ENCODE assay signal across 13 cellular contexts in genomic region chr20:34979366-34980153, GRCh38. TPM values are rescaled to one million over a fixed set of nuclear protein-coding genes. Genes with fewer than 3 reads are reported as not detected.
DNase-seq lines count a peak whose midpoint lies in the region; ATAC-seq and TF ChIP-seq lines count a peak whose summit lies in the region.
"Had no signal": no experiment of that assay in that cellular context is flagged by ENCODE, and none has a peak within 500 bp of the region (broad histone marks: within the 10 kb centered on the region; RNA-seq: fewer than 3 reads in every experiment).

No MANE protein-coding gene starts in this region.

- DNase-seq in stimulated activated CD4-positive, alpha-beta T cell treated with anti-CD3 and anti-CD28 coated beads, Interleukin-4, amount 100 ng/mL, for 48 hours (ENCODE audit: low read depth in 2 of 2), result peak; percentile 7 to 35
- no peak for DNase-seq in stimulated activated CD4-positive, alpha-beta T cell treated with anti-CD3 and anti-CD28 coated beads, Interleukin-4, amount 100 ng/mL, for 1 hour
- no peak for DNase-seq in lower lobe of right lung
- DNase-seq in upper lobe of right lung, result no peak
- no peak for DNase-seq in NCI-H1694 treated with DMSO at 0.1 percent for 48 hours (lab: John Stamatoyannopoulos, UW)
- no peak for DNase-seq in MG63
- DNase-seq: amygdala; NCI-H2029; NCI-H774; stimulated activated CD4-positive, alpha-beta T cell treated with anti-CD3 and anti-CD28 coated beads, Interleukin-12 subunit alpha, Interleukin-12 subunit beta, amount 100 ng/mL, for 4 hours had no signal

- peaks cover 6% of the 10 kb centered on the region for H3K4me1 ChIP-seq in lower lobe of right lung
- no peaks in the 10 kb centered on the region for H3K4me1 ChIP-seq in upper lobe of right lung

- TF ChIP-seq CTCF in lower lobe of right lung (IDR thresholded peaks at IDR 0.05) (no peak), upper lobe of right lung (IDR thresholded peaks at IDR 0.05) (no peak)

- H3K27ac ChIP-seq in lower lobe of right lung (no peak overlapping the region), upper lobe of right lung (no peak overlapping the region)
- H3K27ac ChIP-seq: coronary artery had no signal

- peak; percentile 6 for ATAC-seq in esophagus mucosa
- ATAC-seq in lower lobe of right lung, result peak; percentile 12 to 18
- peak; percentile 28 for ATAC-seq in upper lobe of right lung
- no peak for ATAC-seq in activated CD4-positive, CD25-positive, alpha-beta regulatory T cell treated with anti-CD3 and anti-CD28 coated beads, Interleukin-2, amount 50 U/mL, for 24 hours

- H3K36me3 ChIP-seq in lower lobe of right lung, result no peaks in the 10 kb centered on the region
- H3K36me3 ChIP-seq in upper lobe of right lung, result no peaks in the 10 kb centered on the region
- H3K36me3 ChIP-seq in MG63, result no peaks in the 10 kb centered on the region

- intact Hi-C loops in lower lobe of right lung (cut with DNase I) (no loop called here), upper lobe of right lung (cut with DNase I) (no loop called here)

- H3K9me3 ChIP-seq in lower lobe of right lung (no peaks in the 10 kb centered on the region), upper lobe of right lung (no peaks in the 10 kb centered on the region), MG63 (no peaks in the 10 kb centered on the region)

- H3K27me3 ChIP-seq in lower lobe of right lung (ENCODE audit: low read depth) (peaks cover 16% of the 10 kb centered on the region), upper lobe of right lung (peaks cover 16% of the 10 kb centered on the region), MG63 (peaks cover 7% of the 10 kb centered on the region)

- H3K4me3 ChIP-seq in lower lobe of right lung (no peak overlapping the region), upper lobe of right lung (no peak overlapping the region), MG63 (no peak overlapping the region)
- H3K4me3 ChIP-seq: coronary artery had no signal

RNA-seq across cellular contexts. Expression of gene MYH7B, which starts 23.9 kb away (rescaled TPM):
- not detected for total RNA-seq in esophagus mucosa
- 0.56 TPM for total RNA-seq in lower lobe of right lung
- 1.8 TPM for total RNA-seq in upper lobe of right lung
- total RNA-seq in MG63 (2014; rRNA removed; shearing (Covaris generic); ENCODE audit: low replicate concordance), result not detected in 2 replicates

RNA-seq across cellular contexts. Expression of gene GSS, which starts 24.0 kb away (rescaled TPM):
- total RNA-seq in esophagus mucosa (56.9 TPM), lower lobe of right lung (28.8 TPM), upper lobe of right lung (30.0 TPM)
- 94.2 and 107 TPM in 2 replicates for total RNA-seq in MG63 (2014; rRNA removed; shearing (Covaris generic); ENCODE audit: low replicate concordance)

Comparison
In these comparisons a context has a peak if more than half of its experiments do, and no peak if none do; other contexts are left out.
1. DNase-seq: peak in stimulated activated CD4-positive, alpha-beta T cell treated with anti-CD3 and anti-CD28 coated beads, Interleukin-4, amount 100 ng/mL, for 48 hours (2 of 2); none in stimulated activated CD4-positive, alpha-beta T cell treated with anti-CD3 and anti-CD28 coated beads, Interleukin-4, amount 100 ng/mL, for 1 hour (single experiment), lower lobe of right lung (single experiment), upper lobe of right lung (single experiment), NCI-H1694 treated with DMSO at 0.1 percent for 48 hours (single experiment) and MG63 (single experiment).
2. ATAC-seq: peak in esophagus mucosa (single experiment), lower lobe of right lung (2 of 2) and upper lobe of right lung (single experiment); none in activated CD4-positive, CD25-positive, alpha-beta regulatory T cell treated with anti-CD3 and anti-CD28 coated beads, Interleukin-2, amount 50 U/mL, for 24 hours (0 of 2).